In genomic region chr13:83516781-83517180, GRCh38 we compare ENCODE assay signal across 22 cellular contexts.
"Had no signal": no experiment of that assay in that cellular context is flagged by ENCODE, and none has a peak within 500 bp of the region (broad histone marks: within the 10 kb centered on the region; RNA-seq: fewer than 3 reads in every experiment).

No MANE protein-coding gene starts in this region.

- DNase-seq: dermis blood vessel endothelial cell; dorsolateral prefrontal cortex; effector CD4-positive, alpha-beta T cell; effector memory CD4-positive, alpha-beta T cell; foreskin keratinocyte; hypothalamus; immature natural killer cell; islet precursor cell; left cardiac atrium; left ventricle myocardium superior; lower lobe of right lung; mesenchymal stem cell; mucosa of descending colon had no signal

- H3K4me3 ChIP-seq: coronary artery, dorsolateral prefrontal cortex, esophagus muscularis mucosa, gastroesophageal sphincter, heart left ventricle, hepatocyte, left lung, lower lobe of right lung, mucosa of descending colon had no signal

- FAIRE-seq: colon, endothelial cell of umbilical vein, frontal cortex had no signal

- H3K36me3 ChIP-seq: esophagus muscularis mucosa, gastroesophageal sphincter, heart left ventricle, left lung, lower lobe of right lung had no signal

- H3K27ac ChIP-seq: coronary artery, dorsolateral prefrontal cortex, esophagus muscularis mucosa, foreskin keratinocyte, gastroesophageal sphincter, heart left ventricle, hepatocyte, left lung, lower lobe of right lung had no signal

- H3K27me3 ChIP-seq: dorsolateral prefrontal cortex, esophagus muscularis mucosa, foreskin keratinocyte, gastroesophageal sphincter, heart left ventricle, hepatocyte, left lung had no signal

- H3K4me1 ChIP-seq: esophagus muscularis mucosa, foreskin keratinocyte, gastroesophageal sphincter, heart left ventricle, left lung, lower lobe of right lung had no signal

- ATAC-seq: foreskin keratinocyte, gastroesophageal sphincter, left cardiac atrium, left lung, left ventricle myocardium superior, mucosa of descending colon had no signal

- H3K9me3 ChIP-seq: esophagus muscularis mucosa, gastroesophageal sphincter, left lung, lower lobe of right lung had no signal
